ENCODE assay signal across 21 cellular contexts in genomic region chrX:12159799-12160198, GRCh38. TPM values are rescaled to one million over a fixed set of nuclear protein-coding genes. Genes with fewer than 3 reads are reported as not detected.
DNase-seq lines count a peak whose midpoint lies in the region; ATAC-seq and TF ChIP-seq lines count a peak whose summit lies in the region.
"Had no signal": no experiment of that assay in that cellular context is flagged by ENCODE, and none has a peak within 500 bp of the region (broad histone marks: within the 10 kb centered on the region; RNA-seq: fewer than 3 reads in every experiment).

No MANE protein-coding gene starts in this region.

- no peaks in the 10 kb centered on the region for H3K79me1 ChIP-seq in IMR-90 (ENCODE audit: low read depth in 1 of 2, low read length in 2 of 2)

- no peak for TF ChIP-seq CTCF in IMR-90 (conservative IDR thresholded peaks at IDR 0.05; ENCODE audit: low read depth, low read length)
- no peak for TF ChIP-seq CTCF in fibroblast of villous mesenchyme (IDR thresholded peaks at IDR 0.05; ENCODE audit: insufficient read depth, low read depth, low read length)
- TF ChIP-seq CTCF in osteoblast (IDR thresholded peaks at IDR 0.05; ENCODE audit: extremely low read depth, low read depth, low read length) = no peak

- TF ChIP-seq RAD21 in IMR-90 (IDR thresholded peaks at IDR 0.05; ENCODE audit: low read length) = no peak

- no peak overlapping the region for H2BK5ac ChIP-seq in IMR-90 (ENCODE audit: low read depth, low read length, poor library complexity, severe bottlenecking)

- no peak overlapping the region for H3K23ac ChIP-seq in IMR-90 (ENCODE audit: low read depth, low read length)

- dilution Hi-C loops in IMR-90 (cut with HindIII; ENCODE audit: low sequenced_read_pairs, unreplicated experiment) = no loop called here

- H3K4me3 ChIP-seq in IMR-90 (ENCODE audit: insufficient read depth, low read depth, low read length) = no peak overlapping the region
- no peak overlapping the region for H3K4me3 ChIP-seq in fibroblast of villous mesenchyme (ENCODE audit: low read depth, low read length)
- H3K4me3 ChIP-seq in osteoblast (ENCODE audit: insufficient read depth, low read length) = no peak overlapping the region
- H3K4me3 ChIP-seq: A549, GM12878 had no signal

- no peak overlapping the region for H4K8ac ChIP-seq in IMR-90 (ENCODE audit: low read depth in 2 of 2, low read length in 2 of 2)

- H3K36me3 ChIP-seq in IMR-90 (ENCODE audit: control insufficient read depth, insufficient read depth, low read length) (no peaks in the 10 kb centered on the region), osteoblast (ENCODE audit: insufficient read depth, low read length) (no peaks in the 10 kb centered on the region)

- CTCF ChIA-PET in IMR-90 (lab: Yijun Ruan, JAX) = interaction anchor here (1.2 kb wide), 1 partner anchor 11 kb away, joined by 4 read pairs; no protein-coding TSS in a partner anchor

- H2AFZ ChIP-seq in IMR-90 (replicated peaks; ENCODE audit: low read length, poor library complexity) = peak overlapping the region; percentile 10
- H2AFZ ChIP-seq in osteoblast (ENCODE audit: low read length) = no peak overlapping the region

- H3K27ac ChIP-seq in IMR-90 (ENCODE audit: insufficient read depth, low read length) (no peak overlapping the region), osteoblast (ENCODE audit: low read depth, low read length) (no peak overlapping the region)
- H3K27ac ChIP-seq: A549, C4-2B, HL-60 had no signal

- intact Hi-C loops in IMR-90 (cut with micrococcal nuclease) = no loop called here

- no peak overlapping the region for H2BK15ac ChIP-seq in IMR-90 (ENCODE audit: low read depth, low read length)

- no peak for ATAC-seq in IMR-90 (ENCODE audit: low read depth)
- ATAC-seq in HG02763 (IDR thresholded peaks at IDR 0.05; ENCODE audit: unreplicated experiment) = no peak
- ATAC-seq: A549, GM12878 had no signal

- H4K20me1 ChIP-seq in IMR-90 (ENCODE audit: insufficient read depth, low read length) (no peaks in the 10 kb centered on the region), osteoblast (ENCODE audit: insufficient read depth, low read length) (no peaks in the 10 kb centered on the region)

- H3K9me3 ChIP-seq in IMR-90 (ENCODE audit: control insufficient read depth, insufficient read depth, low read length) (no peaks in the 10 kb centered on the region), osteoblast (ENCODE audit: low read depth, low read length) (no peaks in the 10 kb centered on the region)
- H3K9me3 ChIP-seq: A549, Caco-2 had no signal

- H2AK5ac ChIP-seq in IMR-90 (ENCODE audit: low read depth, low read length) = no peak overlapping the region

- H2BK20ac ChIP-seq in IMR-90 (ENCODE audit: low read depth, low read length) = no peak overlapping the region

- H3K27me3 ChIP-seq in IMR-90 (ENCODE audit: control insufficient read depth, insufficient read depth, low read length) = no peaks in the 10 kb centered on the region
- H3K27me3 ChIP-seq in osteoblast (ENCODE audit: insufficient read depth, low read length) = no peaks in the 10 kb centered on the region

- no peak overlapping the region for H4K91ac ChIP-seq in IMR-90 (ENCODE audit: insufficient read depth, low read depth, low read length)

- no peak overlapping the region for H3K9ac ChIP-seq in IMR-90 (ENCODE audit: low read depth, low read length)

- POLR2A ChIA-PET in IMR-90 (lab: Charles Lee; ENCODE audit: unreplicated experiment) = no interaction called here

- no peaks in the 10 kb centered on the region for H3K79me2 ChIP-seq in osteoblast (ENCODE audit: insufficient read depth, low read length)

- no peaks in the 10 kb centered on the region for H3K9me1 ChIP-seq in IMR-90 (ENCODE audit: insufficient read depth, low read length)

- in situ Hi-C loops in IMR-90 (cut with MboI; ENCODE audit: low sequenced_read_pairs) = no loop called here

- H3K4me1 ChIP-seq in IMR-90 (ENCODE audit: control insufficient read depth, insufficient read depth, low read length) (no peaks in the 10 kb centered on the region; the same call in 1 of the 2 replicates), osteoblast (ENCODE audit: insufficient read depth, low read length) (no peaks in the 10 kb centered on the region)
- H3K4me1 ChIP-seq: Caco-2 had no signal

- H2BK120ac ChIP-seq in IMR-90 (ENCODE audit: low read depth, low read length) = no peak overlapping the region

- DNase-seq in NCI-H82 (lab: John Stamatoyannopoulos, UW) (peak; percentile 40), NCI-H82 treated with DMSO at 0.1 percent for 48 hours (lab: John Stamatoyannopoulos, UW; ENCODE audit: unreplicated experiment) (no peak), IMR-90 (no peak), NCI-H69 (lab: John Stamatoyannopoulos, UW) (peak; percentile 80), fibroblast of villous mesenchyme (ENCODE audit: low read depth) (peak; percentile 40), hippocampal formation (lab: John Stamatoyannopoulos, UW) (no peak), osteoblast (ENCODE audit: insufficient read length, low spot score, missing footprints) (no peak)
- DNase-seq: AML-193; Caco-2; CD4-positive, alpha-beta T cell; DMS53; DND-41; EL; H9; KBM-7 had no signal

- no CpG with 5 or more reads among the region's 4 CpGs for WGBS in IMR-90 (ENCODE audit: extremely low coverage in 2 of 2, insufficient read length in 1 of 2), 2 experiments

- H3K14ac ChIP-seq in IMR-90 (replicated peaks; ENCODE audit: low read depth, low read length) = no peak overlapping the region

- H3K56ac ChIP-seq in IMR-90 (ENCODE audit: extremely low read depth, insufficient read depth, low read length) = no peak overlapping the region

- H3K4me2 ChIP-seq in IMR-90 (ENCODE audit: low read depth, low read length) (no peak overlapping the region), osteoblast (ENCODE audit: insufficient read depth, low read length) (no peak overlapping the region)
- H3K4me2 ChIP-seq: A549 had no signal

- no peak overlapping the region for H3K4ac ChIP-seq in IMR-90 (ENCODE audit: low read depth, low read length)

- no TSS peak for BruUV-seq in IMR-90 (replicated peaks; lab: Mats Ljungman, UMichigan)

- no peak overlapping the region for H2AK9ac ChIP-seq in IMR-90 (replicated peaks; ENCODE audit: low read depth, low read length, poor library complexity)

- H3K18ac ChIP-seq in IMR-90 (ENCODE audit: low read depth, low read length) = no peak overlapping the region

- TF ChIP-seq POLR2A in IMR-90 (IDR thresholded peaks at IDR 0.05; ENCODE audit: low read depth, low read length) = no peak

- no peak overlapping the region for H4K5ac ChIP-seq in IMR-90 (ENCODE audit: low read depth, low read length)

TF ChIP-seq in IMR-90, 13 proteins besides CTCF, POLR2A, EP300 and RAD21:
- TF ChIP-seq MAFK (IDR thresholded peaks at IDR 0.05; ENCODE audit: low read depth, low read length) (no peak), RFX5 (IDR thresholded peaks at IDR 0.05; ENCODE audit: low read depth, low read length) (no peak)
TF ChIP-seq in IMR-90: peak in this region for 0.

RNA-seq across cellular contexts. Expression of gene FRMPD4, which starts 21.5 kb away (rescaled TPM):
- total RNA-seq in IMR-90 (2012; rRNA removed) = 1.1 TPM in 2 replicates
- polyA plus RNA-seq in IMR-90 (2012; rRNA removed) = 0.40 and 0.53 TPM in 2 replicates
- polyA plus RNA-seq in IMR-90 (2012; cell fraction: cytosol; rRNA removed) = 0.22 and 0.38 TPM in 2 replicates
- polyA plus RNA-seq in IMR-90 (2012; cell fraction: nucleus; rRNA removed; ENCODE audit: low replicate concordance) = 0.49 and 0.81 TPM in 2 replicates
- 2.6 and 3.9 TPM in 2 replicates for total RNA-seq in fibroblast of villous mesenchyme
- total RNA-seq in osteoblast = 1.2 and 1.8 TPM in 2 replicates
- total RNA-seq: Caco-2; CD4-positive, alpha-beta T cell; G401; GM12878 had no signal
- polyA plus RNA-seq: GM12878 had no signal

Comparison
In these comparisons a context has a peak if more than half of its experiments do, and no peak if none do; other contexts are left out.
1. DNase-seq: peak in NCI-H82 (single experiment), NCI-H69 (single experiment) and fibroblast of villous mesenchyme (single experiment); none in NCI-H82 treated with DMSO at 0.1 percent for 48 hours (single experiment), IMR-90 (single experiment), hippocampal formation (0 of 2) and osteoblast (single experiment).